ENCODE assay signal across 2 cellular contexts in the genomic region with DNA sequence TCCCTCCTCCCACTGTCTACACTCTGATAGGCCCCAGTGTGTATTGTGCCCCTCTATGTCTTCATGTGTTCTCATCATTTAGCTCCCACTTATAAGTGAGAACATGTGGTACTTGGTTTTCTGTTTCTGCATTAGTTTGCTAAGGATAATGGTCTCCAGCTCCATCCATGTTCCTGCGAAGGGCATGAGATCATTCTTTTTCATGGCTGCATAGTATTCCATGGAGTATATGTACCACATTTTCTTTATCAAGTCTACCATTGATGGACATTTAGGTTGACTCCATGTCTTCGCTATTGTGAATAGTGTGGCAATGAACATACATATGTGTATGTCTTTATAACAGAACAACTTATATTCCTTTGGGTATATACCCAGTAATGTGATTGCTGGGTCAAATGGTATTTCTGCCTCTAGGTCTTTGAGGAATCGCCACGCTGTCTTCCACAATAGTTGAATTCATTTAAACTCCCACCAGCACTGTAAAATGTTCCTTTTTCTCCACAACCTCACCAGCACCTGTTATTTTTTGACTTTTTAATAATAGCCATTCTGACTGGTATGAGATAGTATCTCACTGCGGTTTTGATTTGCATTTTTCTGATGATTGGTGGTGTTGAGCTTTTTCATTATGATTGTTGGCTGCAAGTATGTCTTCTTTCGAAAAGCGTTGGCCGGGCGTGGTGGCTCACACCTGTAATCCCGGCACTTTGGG.
TF ChIP-seq lines count a peak whose summit lies in the region.

No MANE protein-coding gene starts in this region.

TF ChIP-seq in HCT116, 20 proteins besides CTCF, POLR2A, EP300 and RAD21:
- TF ChIP-seq CBX3 (IDR thresholded peaks at IDR 0.05; ENCODE audit: low read depth), result 0 out of 2 replicates have a peak, but pooled peaks have one; percentile 19

TF ChIP-seq in HepG2, 621 proteins besides CTCF, POLR2A, EP300 and RAD21:
- TF ChIP-seq WIZ (CRISPR knock-in tag; IDR thresholded peaks at IDR 0.05), result 0 out of 2 replicates have a peak, but pooled peaks have one; percentile 1
